In the genomic region with DNA sequence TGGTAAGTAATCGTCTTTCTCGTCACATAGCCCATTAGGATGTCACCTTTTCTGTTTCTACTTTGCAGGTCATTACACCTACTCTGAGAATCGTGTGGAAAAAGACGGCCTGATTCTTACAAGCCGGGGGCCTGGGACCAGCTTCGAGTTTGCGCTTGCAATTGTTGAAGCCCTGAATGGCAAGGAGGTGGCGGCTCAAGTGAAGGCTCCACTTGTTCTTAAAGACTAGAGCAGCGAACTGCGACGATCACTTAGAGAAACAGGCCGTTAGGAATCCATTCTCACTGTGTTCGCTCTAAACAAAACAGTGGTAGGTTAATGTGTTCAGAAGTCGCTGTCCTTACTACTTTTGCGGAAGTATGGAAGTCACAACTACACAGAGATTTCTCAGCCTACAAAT, we compare ENCODE assay signal across 1 cellular context.
TF ChIP-seq lines count a peak whose summit lies in the region.

No MANE protein-coding gene starts in this region.

TF ChIP-seq in K562, 482 proteins besides CTCF, POLR2A, EP300 and RAD21:
- no peak for TF ChIP-seq ZNF583 (CRISPR knock-in tag; IDR thresholded peaks at IDR 0.05)
